14 cellular contexts compared by ENCODE assay signal in the genomic region with DNA sequence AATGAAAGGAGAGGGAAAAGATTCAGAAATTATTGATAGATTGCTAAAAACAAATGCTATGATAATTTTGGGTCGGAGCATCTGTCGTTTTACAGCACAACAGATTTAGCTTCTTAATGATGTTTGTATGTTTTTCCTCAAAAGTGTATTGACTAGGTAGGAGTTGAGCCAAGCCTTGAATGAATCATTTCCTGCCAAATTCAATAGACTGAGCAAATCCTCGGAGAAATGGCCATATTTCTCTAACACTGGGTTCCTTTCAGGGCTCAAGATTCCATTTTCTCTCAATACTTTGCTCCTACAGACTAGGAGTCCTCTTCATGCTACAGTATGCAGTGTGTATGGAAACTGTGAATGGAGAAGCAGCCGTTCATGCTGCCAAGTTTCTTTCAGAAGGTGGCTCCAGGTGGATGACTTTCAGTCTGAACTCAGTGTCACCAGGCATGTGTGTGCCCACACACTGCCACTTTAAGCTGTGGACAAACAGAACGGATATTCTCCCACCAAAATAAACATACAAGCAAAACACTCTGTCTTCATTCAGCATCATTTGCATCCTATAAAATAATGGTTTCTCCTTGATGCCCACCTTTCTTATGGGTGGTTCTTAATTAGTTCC.
A peak's percentile ranks its signal among the peaks of the same experiment; 100 is the strongest.
DNase-seq lines count a peak whose midpoint lies in the region; ATAC-seq and TF ChIP-seq lines count a peak whose summit lies in the region.
"Had no signal": no experiment of that assay in that cellular context is flagged by ENCODE, and none has a peak within 500 bp of the region (broad histone marks: within the 10 kb centered on the region; RNA-seq: fewer than 3 reads in every experiment).

No MANE protein-coding gene starts in this region.

- H3K23ac ChIP-seq in mesenchymal stem cell (ENCODE audit: low read length in 2 of 2): no peak overlapping the region

- H4K8ac ChIP-seq in mesenchymal stem cell (ENCODE audit: low read length): no peak overlapping the region

- H3K4me2 ChIP-seq in mesenchymal stem cell (ENCODE audit: low read length, poor library complexity, severe bottlenecking): no peak overlapping the region

- H3K4me3 ChIP-seq in mesenchymal stem cell (ENCODE audit: insufficient read depth in 1 of 2, low read depth in 1 of 2, low read length in 2 of 2): no peak overlapping the region
- H3K4me3 ChIP-seq: cardiac muscle cell, HAP-1, stomach had no signal

- no peak overlapping the region for H2BK120ac ChIP-seq in mesenchymal stem cell (ENCODE audit: low read depth, low read length)

- H3K27me3 ChIP-seq in mesenchymal stem cell (ENCODE audit: control insufficient read depth in 1 of 2, insufficient read depth in 1 of 2, low read length in 2 of 2): no peaks in the 10 kb centered on the region
- H3K27me3 ChIP-seq: cardiac muscle cell, stomach had no signal

- no peaks in the 10 kb centered on the region for H3K9me3 Mint-ChIP-seq in brain
- H3K9me3 Mint-ChIP-seq: IgD-negative memory B cell; T-helper 1 cell treated with Interleukin-12 subunit alpha and Interleukin-12 subunit beta and Interleukin-4 antibody, amounts not matched to agents 30 μg/mL and 1 μg/mL, for 36 hours had no signal

- peaks cover 13% of the 10 kb centered on the region for H3K4me1 ChIP-seq in mesenchymal stem cell (ENCODE audit: control insufficient read depth, insufficient read depth, low read depth, low read length)
- H3K4me1 ChIP-seq: stomach had no signal

- H3K36me3 ChIP-seq in mesenchymal stem cell (ENCODE audit: control insufficient read depth in 1 of 2, insufficient read depth in 2 of 2, low read depth in 1 of 2, low read length in 2 of 2): no peaks in the 10 kb centered on the region
- H3K36me3 ChIP-seq: cardiac muscle cell, HAP-1, stomach had no signal

- H3K4me3 Mint-ChIP-seq in brain: peak overlapping the region in 4 of 5 experiments; percentile 27 to 66 (median 42)
- H3K4me3 Mint-ChIP-seq: T-helper 1 cell treated with Interleukin-12 subunit alpha and Interleukin-12 subunit beta and Interleukin-4 antibody, amounts not matched to agents 30 μg/mL and 1 μg/mL, for 36 hours had no signal

- H2BK12ac ChIP-seq in mesenchymal stem cell (ENCODE audit: low read length in 2 of 2): no peak overlapping the region

- peaks cover 23% of the 10 kb centered on the region for H3K36me3 Mint-ChIP-seq in brain

- H2BK15ac ChIP-seq in mesenchymal stem cell (ENCODE audit: low read depth, poor library complexity, severe bottlenecking): no peak overlapping the region

- H3K27ac Mint-ChIP-seq in brain: peak overlapping the region in 4 of 5 experiments; percentile 36 to 79 (median 59)
- H3K27ac Mint-ChIP-seq: IgD-negative memory B cell; T-helper 1 cell treated with Interleukin-12 subunit alpha and Interleukin-12 subunit beta and Interleukin-4 antibody, amounts not matched to agents 30 μg/mL and 1 μg/mL, for 36 hours had no signal

- H2BK5ac ChIP-seq in mesenchymal stem cell (ENCODE audit: low read depth, low read length, poor library complexity, severe bottlenecking): no peak overlapping the region

- H3K4me1 Mint-ChIP-seq in brain: peaks cover 47% of the 10 kb centered on the region

- H3K9me3 ChIP-seq in mesenchymal stem cell (ENCODE audit: control insufficient read depth, low read length): no peaks in the 10 kb centered on the region
- H3K9me3 ChIP-seq: HAP-1, stomach had no signal

- peak; percentile 47 for ATAC-seq in HG02678 (IDR thresholded peaks at IDR 0.05; ENCODE audit: unreplicated experiment)
- ATAC-seq in HG02981 (IDR thresholded peaks at IDR 0.05; ENCODE audit: unreplicated experiment): no peak

- no peak overlapping the region for H3K14ac ChIP-seq in mesenchymal stem cell (ENCODE audit: low read length in 2 of 2)

- H3K27me3 Mint-ChIP-seq in brain: no peaks in the 10 kb centered on the region

- peak; percentile 52 for DNase-seq in ELR (ENCODE audit: low read depth)
- peak; percentile 16 for DNase-seq in mesenchymal stem cell
- DNase-seq in anterior cingulate cortex (lab: John Stamatoyannopoulos, UW): no peak
- DNase-seq in DMS79 (lab: John Stamatoyannopoulos, UW): no peak
- no peak for DNase-seq in activated CD8-positive, alpha-beta memory T cell treated with anti-CD3 and anti-CD28 coated beads for 24 hours
- DNase-seq: NCI-H1930, stomach had no signal

- peaks cover 6% of the 10 kb centered on the region for H3K79me1 ChIP-seq in mesenchymal stem cell (replicated peaks; ENCODE audit: low read length, poor library complexity, severe bottlenecking)

- TF ChIP-seq CTCF in brain (conservative IDR thresholded peaks at IDR 0.05): no peak

- H3K18ac ChIP-seq in mesenchymal stem cell (ENCODE audit: low read depth in 1 of 2, low read length in 2 of 2): no peak overlapping the region

- H3K4ac ChIP-seq in mesenchymal stem cell (ENCODE audit: low read depth in 1 of 2, low read length in 2 of 2): no peak overlapping the region

- H2AK5ac ChIP-seq in mesenchymal stem cell (ENCODE audit: low read length, severe bottlenecking): no peak overlapping the region

- H2AFZ ChIP-seq in mesenchymal stem cell (ENCODE audit: low read depth, low read length): no peak overlapping the region

- 31% methylated on average over 4 of the region's 5 CpGs for WGBS in mesenchymal stem cell

- H3K9ac ChIP-seq in mesenchymal stem cell (ENCODE audit: low read length): no peak overlapping the region

- no peak overlapping the region for H4K91ac ChIP-seq in mesenchymal stem cell (ENCODE audit: low read length)

- no peak overlapping the region for H3K27ac ChIP-seq in mesenchymal stem cell (ENCODE audit: low read length, poor library complexity, severe bottlenecking)
- H3K27ac ChIP-seq: stomach had no signal

Comparison
In these comparisons a context has a peak if more than half of its experiments do, and no peak if none do; other contexts are left out.
1. DNase-seq: peak in ELR (single experiment) and mesenchymal stem cell (single experiment); none in anterior cingulate cortex (0 of 58), DMS79 (single experiment) and activated CD8-positive, alpha-beta memory T cell treated with anti-CD3 and anti-CD28 coated beads for 24 hours (single experiment).